ENCODE assay signal across 16 cellular contexts in genomic region chr5:65790371-65791163, GRCh38.
A peak's percentile ranks its signal among the peaks of the same experiment; 100 is the strongest.
DNase-seq lines count a peak whose midpoint lies in the region; ATAC-seq, FAIRE-seq and TF ChIP-seq lines count a peak whose summit lies in the region.
"Had no signal": no experiment of that assay in that cellular context is flagged by ENCODE, and none has a peak within 500 bp of the region (broad histone marks: within the 10 kb centered on the region; RNA-seq: fewer than 3 reads in every experiment).

No MANE protein-coding gene starts in this region.

- FAIRE-seq in GM18507 (lab: Jason Lieb, UNC): peak; percentile 26
- FAIRE-seq: astrocyte, endometrium had no signal

- peak; percentile 35 for ATAC-seq in left lung
- ATAC-seq in Right ventricle myocardium superior (ENCODE audit: poor library complexity): no peak

- H3K36me3 ChIP-seq in A673 (ENCODE audit: insufficient read depth, low read length, poor library complexity, severe bottlenecking) (peaks cover 16% of the 10 kb centered on the region), left lung (peaks cover 0 to 25% of the 10 kb centered on the region in 2 donors)
- H3K36me3 ChIP-seq: right atrium auricular region had no signal

- no peak overlapping the region for H3K4me3 ChIP-seq in A673 (ENCODE audit: low read depth, low read length, poor library complexity, severe bottlenecking)
- H3K4me3 ChIP-seq in left lung: no peak overlapping the region
- H3K4me3 ChIP-seq: right atrium auricular region had no signal

- no peak for TF ChIP-seq CTCF in A673 (conservative IDR thresholded peaks at IDR 0.05; ENCODE audit: low read depth, low read length)
- peak in 1 of 2 donors; percentile 12 for TF ChIP-seq CTCF in left lung (IDR thresholded peaks at IDR 0.05)

- intact Hi-C loops in A673 (cut with micrococcal nuclease; ENCODE audit: unreplicated experiment) (no loop called here), left lung (cut with DNase I) (no loop called here), Right ventricle myocardium superior (cut with DNase I) (no loop called here)

- H3K27ac ChIP-seq in A673 (ENCODE audit: low read depth, low read length, poor library complexity, severe bottlenecking): no peak overlapping the region
- H3K27ac ChIP-seq in left lung: peak overlapping the region in 1 of 2 donors; percentile 10
- H3K27ac ChIP-seq: right atrium auricular region, WERI-Rb-1 had no signal

- POLR2A ChIA-PET in A673 (lab: Charles Lee; ENCODE audit: low non-redundant PET): no interaction called here

- BruUV-seq in A673 (replicated peaks; lab: Mats Ljungman, UMichigan): no TSS peak

- H3K9me3 ChIP-seq in A673 (ENCODE audit: low read depth, low read length, poor library complexity, severe bottlenecking) (no peaks in the 10 kb centered on the region), left lung (no peaks in the 10 kb centered on the region)
- H3K9me3 ChIP-seq: right atrium auricular region had no signal

- H3K4me1 ChIP-seq in A673 (ENCODE audit: insufficient read depth, low read length, poor library complexity, severe bottlenecking) (peaks cover 10% of the 10 kb centered on the region), left lung (peaks cover 6% of the 10 kb centered on the region in 2 donors)
- H3K4me1 ChIP-seq: right atrium auricular region had no signal

- CTCF ChIA-PET in A673 (lab: Charles Lee): no interaction called here

- H3K27me3 ChIP-seq in A673 (replicated peaks; ENCODE audit: insufficient read depth, low read depth, low read length, poor library complexity): no peaks in the 10 kb centered on the region
- H3K27me3 ChIP-seq in left lung: no peaks in the 10 kb centered on the region
- H3K27me3 ChIP-seq: right atrium auricular region had no signal

- DNase-seq in A673 (ENCODE audit: low spot score): peak; percentile 31
- no peak for DNase-seq in GM18507 (ENCODE audit: extremely low spot score, insufficient read length, low read depth)
- DNase-seq in activated CD4-positive, CD25-positive, alpha-beta regulatory T cell treated with anti-CD3 and anti-CD28 coated beads, Interleukin-2, amount 50 U/mL, for 72 hours: peak; percentile 41
- DNase-seq in left lung: peak; percentile 50 to 67
- DNase-seq in Right ventricle myocardium superior: no peak
- DNase-seq in kidney glomerular epithelial cell (lab: John Stamatoyannopoulos, UW): no peak
- DNase-seq in NCI-H526 treated with DMSO at 0.1 percent for 48 hours (lab: John Stamatoyannopoulos, UW): no peak
- no peak for DNase-seq in NCI-H1048 (lab: John Stamatoyannopoulos, UW)
- DNase-seq: C1 segment of cervical spinal cord, midbrain, NCI-H1694 treated with DMSO at 0.1 percent for 48 hours, RPMI8226, WERI-Rb-1 had no signal

Comparison
In these comparisons a context has a peak if more than half of its experiments do, and no peak if none do; other contexts are left out.
1. DNase-seq: peak in A673 (single experiment), activated CD4-positive, CD25-positive, alpha-beta regulatory T cell treated with anti-CD3 and anti-CD28 coated beads, Interleukin-2, amount 50 U/mL, for 72 hours (single experiment) and left lung (2 of 2); none in GM18507 (single experiment), Right ventricle myocardium superior (single experiment), kidney glomerular epithelial cell (single experiment), NCI-H526 treated with DMSO at 0.1 percent for 48 hours (single experiment) and NCI-H1048 (single experiment).